In genomic region chr15:85318048-85318731, GRCh38 we compare ENCODE assay signal across 8 cellular contexts.
A peak's percentile ranks its signal among the peaks of the same experiment; 100 is the strongest.
DNase-seq lines count a peak whose midpoint lies in the region; ATAC-seq lines count a peak whose summit lies in the region.

No MANE protein-coding gene starts in this region.

- ATAC-seq in HG03135 (IDR thresholded peaks at IDR 0.05; ENCODE audit: unreplicated experiment): peak; percentile 84

- DNase-seq in GM04503 (ENCODE audit: low read depth) (peak; percentile 83), GM19238 (ENCODE audit: insufficient read length, low spot score) (peak; percentile 30), SW480 (ENCODE audit: low spot score) (peak; percentile 97), hepatic stellate cell (ENCODE audit: low spot score) (peak; percentile 77), hippocampal formation (lab: John Stamatoyannopoulos, UW) (no peak), cortex of kidney (lab: John Stamatoyannopoulos, UW) (no peak), SKM-1 (lab: John Stamatoyannopoulos, UW; ENCODE audit: unreplicated experiment) (no peak)

Comparison
In these comparisons a context has a peak if more than half of its experiments do, and no peak if none do; other contexts are left out.
1. DNase-seq: peak in GM04503 (single experiment), GM19238 (single experiment), SW480 (single experiment) and hepatic stellate cell (single experiment); none in hippocampal formation (0 of 2), cortex of kidney (single experiment) and SKM-1 (single experiment).